In genomic region chr10:108902491-108903250, GRCh38 we compare ENCODE assay signal across 1 cellular context.
TF ChIP-seq lines count a peak whose summit lies in the region.

No MANE protein-coding gene starts in this region.

TF ChIP-seq in GM12878, 131 proteins besides CTCF, POLR2A, EP300 and RAD21 (continued from another document):
- TF ChIP-seq, protein P1, sequence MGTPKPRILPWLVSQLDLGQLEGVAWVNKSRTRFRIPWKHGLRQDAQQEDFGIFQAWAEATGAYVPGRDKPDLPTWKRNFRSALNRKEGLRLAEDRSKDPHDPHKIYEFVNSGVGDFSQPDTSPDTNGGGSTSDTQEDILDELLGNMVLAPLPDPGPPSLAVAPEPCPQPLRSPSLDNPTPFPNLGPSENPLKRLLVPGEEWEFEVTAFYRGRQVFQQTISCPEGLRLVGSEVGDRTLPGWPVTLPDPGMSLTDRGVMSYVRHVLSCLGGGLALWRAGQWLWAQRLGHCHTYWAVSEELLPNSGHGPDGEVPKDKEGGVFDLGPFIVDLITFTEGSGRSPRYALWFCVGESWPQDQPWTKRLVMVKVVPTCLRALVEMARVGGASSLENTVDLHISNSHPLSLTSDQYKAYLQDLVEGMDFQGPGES (IDR thresholded peaks at IDR 0.05), result no peak
- TF ChIP-seq HSF1 (IDR thresholded peaks at IDR 0.05; ENCODE audit: low read depth, low read length) (no peak), CEBPB (IDR thresholded peaks at IDR 0.05; ENCODE audit: borderline replicate concordance in 1 of 2, low read depth in 2 of 2, low read length in 2 of 2) (no peak)
